ENCODE assay signal across 8 cellular contexts in the genomic region with DNA sequence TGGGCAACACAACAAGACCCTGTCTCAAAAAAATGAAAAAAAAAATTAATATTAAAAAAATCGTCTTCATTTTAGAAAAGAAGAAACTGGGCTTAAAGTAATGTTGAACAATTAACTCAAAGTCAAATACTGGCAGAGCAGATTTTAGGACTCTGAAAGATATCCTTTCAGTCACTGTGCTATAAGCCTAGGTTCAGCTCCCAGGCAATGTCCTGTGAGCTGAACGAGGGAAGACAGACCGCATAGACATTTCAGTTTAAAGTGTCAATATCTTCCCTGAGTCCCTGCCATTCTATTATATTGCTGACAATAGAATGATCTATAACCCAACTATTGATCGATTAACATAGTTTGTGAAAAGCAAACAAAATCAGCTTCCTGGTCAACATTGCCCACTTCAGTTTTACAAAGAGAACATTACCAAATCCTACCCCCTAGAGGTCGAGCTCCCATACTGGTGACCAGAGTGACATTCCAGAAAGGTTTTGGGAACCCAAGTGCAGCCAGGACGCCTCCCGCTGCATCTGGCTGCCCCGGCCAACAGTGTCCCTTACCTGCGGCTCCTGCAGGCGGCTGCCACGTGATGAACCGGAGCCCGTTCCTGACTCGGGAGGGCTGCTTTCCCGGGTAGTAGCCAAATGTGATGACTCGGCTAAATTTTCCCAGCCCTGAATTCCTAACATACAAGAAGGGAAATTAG. TPM values are rescaled to one million over a fixed set of nuclear protein-coding genes. Genes with fewer than 3 reads are reported as not detected.
DNase-seq lines count a peak whose midpoint lies in the region; ATAC-seq and TF ChIP-seq lines count a peak whose summit lies in the region.

No MANE protein-coding gene starts in this region.

- 26 to 27% methylated on average over 16 of the region's 16 CpGs for WGBS in GM23248 (ENCODE audit: low coverage in 1 of 2, low lambda C conversion rate in 2 of 2, missing lambda C conversion rate in 2 of 2), 2 experiments

- in situ Hi-C loops in GM23248 (cut with MboI) = no loop called here

- H3K4me1 Mint-ChIP-seq in activated CD4-positive, alpha-beta memory T cell treated with anti-CD3 and anti-CD28 coated beads, Interleukin-2, amount 10 ng/mL, durations not matched to agents 7 days and 5 days = no peaks in the 10 kb centered on the region
- H3K4me1 Mint-ChIP-seq in activated CD8-positive, alpha-beta T cell treated with anti-CD3 and anti-CD28 coated beads for 36 hours (ENCODE audit: low read depth) = no peaks in the 10 kb centered on the region

- no peaks in the 10 kb centered on the region for H3K36me3 ChIP-seq in GM23248 (ENCODE audit: low read depth)
- H3K36me3 ChIP-seq in OCI-LY1 (ENCODE audit: insufficient read depth, low read length) = no peaks in the 10 kb centered on the region

- H3K9me3 ChIP-seq in GM23248 (ENCODE audit: low read depth) (no peaks in the 10 kb centered on the region), OCI-LY1 (ENCODE audit: low read length) (no peaks in the 10 kb centered on the region)

- H3K36me3 Mint-ChIP-seq in activated CD4-positive, alpha-beta memory T cell treated with anti-CD3 and anti-CD28 coated beads, Interleukin-2, amount 10 ng/mL, durations not matched to agents 7 days and 5 days (ENCODE audit: low read depth) = no peaks in the 10 kb centered on the region
- H3K36me3 Mint-ChIP-seq in activated CD8-positive, alpha-beta T cell treated with anti-CD3 and anti-CD28 coated beads for 36 hours (ENCODE audit: low read depth) = no peaks in the 10 kb centered on the region

- H3K79me2 ChIP-seq in GM23248 (ENCODE audit: insufficient read depth) = no peaks in the 10 kb centered on the region
- no peaks in the 10 kb centered on the region for H3K79me2 ChIP-seq in OCI-LY1 (ENCODE audit: insufficient read depth, low read length)

- H3K9me2 ChIP-seq in GM23248 (ENCODE audit: insufficient read depth) = no peaks in the 10 kb centered on the region
- no peaks in the 10 kb centered on the region for H3K9me2 ChIP-seq in OCI-LY1 (ENCODE audit: low read depth, low read length)

- H3K27ac ChIP-seq in GM23248 = no peak overlapping the region
- peak overlapping the region; percentile 94 for H3K27ac ChIP-seq in OCI-LY1 (ENCODE audit: low read depth, low read length, poor library complexity, severe bottlenecking)

- ATAC-seq in esophagus mucosa (peak; percentile 33), GM18511 (IDR thresholded peaks at IDR 0.05; ENCODE audit: unreplicated experiment) (no peak)
- ATAC-seq in activated CD8-positive, alpha-beta T cell treated with anti-CD3 and anti-CD28 coated beads for 36 hours = no peak

- H3K9ac ChIP-seq in GM23248 (no peak overlapping the region), OCI-LY1 (ENCODE audit: low read length) (peak overlapping the region; percentile 60)

- H2AFZ ChIP-seq in GM23248 (peak overlapping the region; percentile 85), OCI-LY1 (ENCODE audit: low read length) (peak overlapping the region; percentile 77; the same call in 1 of the 2 replicates)

- CTCF ChIA-PET in activated CD4-positive, alpha-beta memory T cell treated with anti-CD3 and anti-CD28 coated beads, Interleukin-2, amount 10 ng/mL, durations not matched to agents 7 days and 5 days (lab: Charles Lee) = interaction anchor here (1.0 to 3.1 kb wide), 6 partner anchors 9 to 235 kb away, joined by 3 to 27 read pairs (median 6); no protein-coding TSS in a partner anchor
- CTCF ChIA-PET in activated CD8-positive, alpha-beta T cell treated with anti-CD3 and anti-CD28 coated beads for 36 hours (lab: Charles Lee) = interaction anchor here (0.6 to 4.1 kb wide), 6 partner anchors 19 to 291 kb away, joined by 3 to 36 read pairs (median 4); no protein-coding TSS in a partner anchor

- no peak overlapping the region for H3K27ac Mint-ChIP-seq in activated CD4-positive, alpha-beta memory T cell treated with anti-CD3 and anti-CD28 coated beads, Interleukin-2, amount 10 ng/mL, durations not matched to agents 7 days and 5 days
- H3K27ac Mint-ChIP-seq in activated CD8-positive, alpha-beta T cell treated with anti-CD3 and anti-CD28 coated beads for 36 hours = no peak overlapping the region

- H4K20me1 ChIP-seq in GM23248 (ENCODE audit: insufficient read depth) (no peaks in the 10 kb centered on the region), OCI-LY1 (ENCODE audit: insufficient read depth, low read length) (no peaks in the 10 kb centered on the region)

- H3F3A ChIP-seq in GM23248 (ENCODE audit: insufficient read depth) = no peaks in the 10 kb centered on the region
- H3F3A ChIP-seq in OCI-LY1 (ENCODE audit: insufficient read depth, low read length) = peaks cover 5% of the 10 kb centered on the region; the same call in 1 of the 2 replicates

- peaks cover 13% of the 10 kb centered on the region for H3K27me3 Mint-ChIP-seq in activated CD4-positive, alpha-beta memory T cell treated with anti-CD3 and anti-CD28 coated beads, Interleukin-2, amount 10 ng/mL, durations not matched to agents 7 days and 5 days
- peaks cover 15% of the 10 kb centered on the region for H3K27me3 Mint-ChIP-seq in activated CD8-positive, alpha-beta T cell treated with anti-CD3 and anti-CD28 coated beads for 36 hours

- peak overlapping the region; percentile 90 for H3K4me2 ChIP-seq in GM23248 (ENCODE audit: unreplicated experiment)
- peak overlapping the region; percentile 79 for H3K4me2 ChIP-seq in OCI-LY1 (ENCODE audit: low read length)

- H3K4me3 ChIP-seq in GM23248 (peak overlapping the region; percentile 71), OCI-LY1 (ENCODE audit: low read depth, low read length, poor library complexity, severe bottlenecking) (peak overlapping the region; percentile 56)

- POLR2A ChIA-PET in activated CD4-positive, alpha-beta memory T cell treated with anti-CD3 and anti-CD28 coated beads, Interleukin-2, amount 10 ng/mL, durations not matched to agents 7 days and 5 days (lab: Charles Lee) = no interaction called here
- POLR2A ChIA-PET in activated CD8-positive, alpha-beta T cell treated with anti-CD3 and anti-CD28 coated beads for 36 hours (lab: Charles Lee) = no interaction called here

- H3K4me1 ChIP-seq in GM23248 (ENCODE audit: insufficient read depth) = no peaks in the 10 kb centered on the region
- H3K4me1 ChIP-seq in OCI-LY1 (ENCODE audit: insufficient read depth, low read length, severe bottlenecking) = peaks cover 79% of the 10 kb centered on the region

- intact Hi-C loops in activated CD8-positive, alpha-beta T cell treated with anti-CD3 and anti-CD28 coated beads for 36 hours (cut with micrococcal nuclease) = loop anchor here (10.0 kb wide), 1 partner anchor 266 kb away; no protein-coding TSS in a partner anchor

- no peaks in the 10 kb centered on the region; the same call in 1 of the 2 replicates for H3K27me3 ChIP-seq in GM23248 (replicated peaks; ENCODE audit: insufficient read depth)
- no peaks in the 10 kb centered on the region for H3K27me3 ChIP-seq in OCI-LY1 (ENCODE audit: insufficient read depth, low read length)

- no peaks in the 10 kb centered on the region for H3K9me3 Mint-ChIP-seq in activated CD4-positive, alpha-beta memory T cell treated with anti-CD3 and anti-CD28 coated beads, Interleukin-2, amount 10 ng/mL, durations not matched to agents 7 days and 5 days
- no peaks in the 10 kb centered on the region for H3K9me3 Mint-ChIP-seq in activated CD8-positive, alpha-beta T cell treated with anti-CD3 and anti-CD28 coated beads for 36 hours

- DNase-seq in GM23248 (peak; percentile 28), myocyte (ENCODE audit: low read depth) (peak; percentile 12), SKM-1 (lab: John Stamatoyannopoulos, UW; ENCODE audit: unreplicated experiment) (no peak)
- DNase-seq in activated CD4-positive, alpha-beta memory T cell treated with anti-CD3 and anti-CD28 coated beads, Interleukin-2, amount 10 ng/mL, durations not matched to agents 7 days and 5 days = no peak
- DNase-seq in activated CD8-positive, alpha-beta T cell treated with anti-CD3 and anti-CD28 coated beads for 36 hours = no peak

- no peak overlapping the region for H3K4me3 Mint-ChIP-seq in activated CD4-positive, alpha-beta memory T cell treated with anti-CD3 and anti-CD28 coated beads, Interleukin-2, amount 10 ng/mL, durations not matched to agents 7 days and 5 days
- H3K4me3 Mint-ChIP-seq in activated CD8-positive, alpha-beta T cell treated with anti-CD3 and anti-CD28 coated beads for 36 hours = no peak overlapping the region

- peak; percentile 47 for TF ChIP-seq CTCF in OCI-LY1 (IDR thresholded peaks at IDR 0.05; ENCODE audit: low read length)
- TF ChIP-seq CTCF in activated CD8-positive, alpha-beta T cell treated with anti-CD3 and anti-CD28 coated beads for 36 hours (IDR thresholded peaks at IDR 0.05) = no peak

RNA-seq across cellular contexts. Expression of a gene that starts 0.6 kb away (rescaled TPM):
- not detected in 2 replicates for total RNA-seq in GM23248 (2014; rRNA removed; shearing (Covaris generic))
- not detected in 2 replicates for polyA plus RNA-seq in GM23248 (2016; fragmentation: Nextera tagmentation; extraction: Ambion mirVana)
- total RNA-seq in esophagus mucosa (not detected), myocyte (not detected in 2 replicates)
- not detected for polyA plus RNA-seq in myocyte (2012)
- not detected for total RNA-seq in activated CD4-positive, alpha-beta memory T cell treated with anti-CD3 and anti-CD28 coated beads, Interleukin-2, amount 10 ng/mL, durations not matched to agents 7 days and 5 days
- total RNA-seq in activated CD8-positive, alpha-beta T cell treated with anti-CD3 and anti-CD28 coated beads for 36 hours = not detected

RNA-seq across cellular contexts. Expression of a gene that starts 59.7 kb away (rescaled TPM):
- 24.5 and 32.2 TPM in 2 replicates for total RNA-seq in GM23248 (2014; rRNA removed; shearing (Covaris generic))
- 24.1 and 25.6 TPM in 2 replicates for polyA plus RNA-seq in GM23248 (2016; fragmentation: Nextera tagmentation; extraction: Ambion mirVana)
- total RNA-seq in esophagus mucosa (16.7 TPM), myocyte (21.8 and 31.9 TPM in 2 replicates)
- polyA plus RNA-seq in myocyte (2012) = 11.9 TPM
- total RNA-seq in activated CD4-positive, alpha-beta memory T cell treated with anti-CD3 and anti-CD28 coated beads, Interleukin-2, amount 10 ng/mL, durations not matched to agents 7 days and 5 days = 10 to 100 TPM; 71.8 to 73.6 TPM
- 100 to 1,000 TPM; 138 to 141 TPM for total RNA-seq in activated CD8-positive, alpha-beta T cell treated with anti-CD3 and anti-CD28 coated beads for 36 hours

Comparison
In these comparisons a context has a peak if more than half of its experiments do, and no peak if none do; other contexts are left out.
1. DNase-seq: peak in GM23248 (single experiment) and myocyte (single experiment); none in activated CD4-positive, alpha-beta memory T cell treated with anti-CD3 and anti-CD28 coated beads, Interleukin-2, amount 10 ng/mL, durations not matched to agents 7 days and 5 days (single experiment), activated CD8-positive, alpha-beta T cell treated with anti-CD3 and anti-CD28 coated beads for 36 hours (single experiment) and SKM-1 (single experiment).